Comparison of ENCODE assay signal across 16 cellular contexts in the genomic region with DNA sequence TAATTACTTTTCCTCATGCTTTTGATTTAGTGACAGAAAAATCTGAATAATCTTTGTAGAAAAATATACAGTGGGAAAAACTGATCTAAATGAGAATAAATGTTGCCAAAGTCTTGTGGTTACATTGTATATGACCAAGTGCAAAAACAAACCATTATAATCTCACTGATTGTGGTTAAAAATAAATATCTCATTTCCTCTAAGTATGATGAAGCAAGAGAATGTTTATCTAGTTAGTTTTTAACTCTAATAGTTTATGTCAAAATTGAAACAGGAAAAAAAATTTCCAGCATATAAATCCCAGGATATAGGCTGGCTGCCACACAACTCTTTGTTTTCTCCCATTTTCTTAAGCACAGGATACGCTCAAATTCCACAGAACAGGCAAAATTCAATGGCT.
"Had no signal": no experiment of that assay in that cellular context is flagged by ENCODE, and none has a peak within 500 bp of the region (broad histone marks: within the 10 kb centered on the region; RNA-seq: fewer than 3 reads in every experiment).

No MANE protein-coding gene starts in this region.

- H3K4me3 ChIP-seq: ascending aorta, colonic mucosa, heart left ventricle, lung, ovary, sigmoid colon, stomach, testis, upper lobe of left lung had no signal

- H3K9me3 Mint-ChIP-seq: activated CD4-positive, alpha-beta T cell treated with anti-CD3 and anti-CD28 coated beads, Interleukin-2, amount 10 ng/mL, durations not matched to agents 24 days and 14 days had no signal

- H3K4me1 ChIP-seq: ascending aorta, colonic mucosa, heart left ventricle, sigmoid colon, stomach, testis had no signal

- DNase-seq: activated CD4-positive, alpha-beta T cell treated with anti-CD3 and anti-CD28 coated beads, Interleukin-2, amount 10 ng/mL, durations not matched to agents 24 days and 14 days; activated CD4-positive, CD25-positive, alpha-beta regulatory T cell; activated naive CD4-positive, alpha-beta T cell; activated naive CD8-positive, alpha-beta T cell treated with anti-CD3 and anti-CD28 coated beads, Interleukin-2, amount 10 ng/mL, durations not matched to agents 7 days and 5 days; caudate nucleus; colonic mucosa; heart left ventricle; naive B cell; ovary; sigmoid colon; stimulated activated CD4-positive, alpha-beta T cell treated with anti-CD3 and anti-CD28 coated beads, Interleukin-1b, Interleukin-23, amount 100 ng/mL, for 48 hours; stomach; testis; upper lobe of left lung had no signal

- H3K36me3 Mint-ChIP-seq: activated naive CD8-positive, alpha-beta T cell treated with anti-CD3 and anti-CD28 coated beads, Interleukin-2, amount 10 ng/mL, durations not matched to agents 7 days and 5 days; naive B cell had no signal

- H3K9me3 ChIP-seq: ascending aorta, colonic mucosa, ovary, sigmoid colon, stomach, testis had no signal

- H3K36me3 ChIP-seq: ascending aorta, colonic mucosa, heart left ventricle, ovary, sigmoid colon, stomach, upper lobe of left lung had no signal

- H3K4me3 Mint-ChIP-seq: activated CD4-positive, alpha-beta T cell treated with anti-CD3 and anti-CD28 coated beads, Interleukin-2, amount 10 ng/mL, durations not matched to agents 24 days and 14 days; activated naive CD8-positive, alpha-beta T cell treated with anti-CD3 and anti-CD28 coated beads, Interleukin-2, amount 10 ng/mL, durations not matched to agents 7 days and 5 days; naive B cell had no signal

- H3K27ac Mint-ChIP-seq: activated CD4-positive, alpha-beta T cell treated with anti-CD3 and anti-CD28 coated beads, Interleukin-2, amount 10 ng/mL, durations not matched to agents 24 days and 14 days; activated naive CD8-positive, alpha-beta T cell treated with anti-CD3 and anti-CD28 coated beads, Interleukin-2, amount 10 ng/mL, durations not matched to agents 7 days and 5 days; naive B cell had no signal

- H3K27me3 Mint-ChIP-seq: activated CD4-positive, alpha-beta T cell treated with anti-CD3 and anti-CD28 coated beads, Interleukin-2, amount 10 ng/mL, durations not matched to agents 24 days and 14 days; activated naive CD8-positive, alpha-beta T cell treated with anti-CD3 and anti-CD28 coated beads, Interleukin-2, amount 10 ng/mL, durations not matched to agents 7 days and 5 days; naive B cell had no signal

- H3K27me3 ChIP-seq: ascending aorta, colonic mucosa, heart left ventricle, ovary, sigmoid colon, stomach, testis, upper lobe of left lung had no signal

- H3K4me1 Mint-ChIP-seq: activated CD4-positive, alpha-beta T cell treated with anti-CD3 and anti-CD28 coated beads, Interleukin-2, amount 10 ng/mL, durations not matched to agents 24 days and 14 days; activated naive CD8-positive, alpha-beta T cell treated with anti-CD3 and anti-CD28 coated beads, Interleukin-2, amount 10 ng/mL, durations not matched to agents 7 days and 5 days; naive B cell had no signal

- H3K27ac ChIP-seq: ascending aorta, colonic mucosa, heart left ventricle, ovary, sigmoid colon, stomach, testis, upper lobe of left lung had no signal
